Comparison of ENCODE assay signal across 22 cellular contexts in the genomic region with DNA sequence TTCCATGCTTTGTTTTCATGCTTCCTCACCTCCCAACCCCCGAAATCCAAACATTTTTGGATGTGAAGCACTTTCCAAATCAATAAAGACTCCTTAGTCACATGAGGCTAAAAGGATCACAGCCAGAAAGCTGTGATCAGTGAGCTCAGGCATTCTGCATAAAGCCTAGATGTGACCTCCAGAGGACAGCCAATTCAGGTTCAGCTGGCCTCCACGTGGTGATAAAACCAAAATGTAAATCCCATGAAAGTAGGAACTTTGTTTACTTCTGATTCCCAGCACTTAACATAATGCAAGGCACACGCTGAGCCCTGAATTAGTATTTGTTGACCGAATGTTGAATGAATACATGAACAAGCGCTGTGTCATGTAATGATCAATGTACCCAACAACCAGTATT.
DNase-seq lines count a peak whose midpoint lies in the region; ATAC-seq, FAIRE-seq and TF ChIP-seq lines count a peak whose summit lies in the region.
"Had no signal": no experiment of that assay in that cellular context is flagged by ENCODE, and none has a peak within 500 bp of the region (broad histone marks: within the 10 kb centered on the region; RNA-seq: fewer than 3 reads in every experiment).

No MANE protein-coding gene starts in this region.

- H3K4me2 ChIP-seq in H9 (ENCODE audit: insufficient read depth, insufficient read length, low read length) (no peak overlapping the region), GM12878 (ENCODE audit: control insufficient read depth, insufficient read depth) (no peak overlapping the region)

- H3K9me3 ChIP-seq in H9 (ENCODE audit: control insufficient read depth, low read depth, low read length) (no peaks in the 10 kb centered on the region), GM12878 (replicated peaks; ENCODE audit: control insufficient read depth, insufficient read depth, low read length) (no peaks in the 10 kb centered on the region), iPS-20b (ENCODE audit: insufficient read depth, low read depth, low read length) (no peaks in the 10 kb centered on the region)
- H3K9me3 ChIP-seq: HAP-1 had no signal

- TF ChIP-seq EP300 in GM12878 (IDR thresholded peaks at IDR 0.05; ENCODE audit: borderline replicate concordance in 1 of 2, control insufficient read depth in 1 of 2, low read depth in 2 of 2, low read length in 2 of 2): no peak

- H3K36me3 Mint-ChIP-seq in H9 (ENCODE audit: insufficient read depth in 1 of 3, low read depth in 3 of 3): no peaks in the 10 kb centered on the region
- H3K36me3 Mint-ChIP-seq in natural killer cell treated with Interleukin-12 subunit alpha and Interleukin-12 subunit beta and Interleukin-15 and Interleukin-18, amount 100 ng/mL, for 72 hours: peaks cover 23% of the 10 kb centered on the region
- H3K36me3 Mint-ChIP-seq: IgD-negative memory B cell had no signal

- ATAC-seq in GM12878: peak; percentile 40; the same call in 2 of the 3 replicates
- no peak for ATAC-seq in GM19463 (IDR thresholded peaks at IDR 0.05; ENCODE audit: unreplicated experiment)
- ATAC-seq in natural killer cell treated with Interleukin-12 subunit alpha and Interleukin-12 subunit beta and Interleukin-15 and Interleukin-18, amount 100 ng/mL, for 72 hours: no peak

- H3K27ac ChIP-seq in H9 (ENCODE audit: insufficient read length, low read depth, low read length) (no peak overlapping the region), GM12878 (ENCODE audit: control insufficient read depth, insufficient read depth) (no peak overlapping the region), iPS-20b (ENCODE audit: low read length) (no peak overlapping the region)
- H3K27ac ChIP-seq: GM23248 had no signal

- no peak overlapping the region for H3K4me3 Mint-ChIP-seq in H9
- H3K4me3 Mint-ChIP-seq in natural killer cell treated with Interleukin-12 subunit alpha and Interleukin-12 subunit beta and Interleukin-15 and Interleukin-18, amount 100 ng/mL, for 72 hours: no peak overlapping the region
- H3K4me3 Mint-ChIP-seq: B cell; CD4-positive, alpha-beta T cell; IgD-negative memory B cell had no signal

- H3K56ac ChIP-seq in H9 (ENCODE audit: insufficient read length, low read depth, low read length): no peak overlapping the region

- H3K23me2 ChIP-seq in H9 (ENCODE audit: insufficient read length, low read depth, low read length, poor library complexity, severe bottlenecking): no peaks in the 10 kb centered on the region

- CTCF ChIA-PET in GM12878 (lab: Yijun Ruan, JAX): interaction anchor here (0.7 to 2.9 kb wide), 5 partner anchors 10 to 503 kb away, joined by 3 to 14 read pairs (median 3); no protein-coding TSS in a partner anchor

- no peaks in the 10 kb centered on the region for H3K27me3 Mint-ChIP-seq in H9 (ENCODE audit: low read depth)
- peaks cover 0 to 7% of the 10 kb centered on the region in 2 donors for H3K27me3 Mint-ChIP-seq in natural killer cell treated with Interleukin-12 subunit alpha and Interleukin-12 subunit beta and Interleukin-15 and Interleukin-18, amount 100 ng/mL, for 72 hours
- H3K27me3 Mint-ChIP-seq: CD4-positive, alpha-beta T cell had no signal

- RAD21 ChIA-PET in GM12878 (lab: Charles Lee; ENCODE audit: unreplicated experiment): interaction anchor here (0.5 to 1.8 kb wide), 2 partner anchors 8 to 246 kb away, joined by 3 to 5 read pairs; no protein-coding TSS in a partner anchor

- no peak overlapping the region for H2AK5ac ChIP-seq in H9 (ENCODE audit: insufficient read length, low read length)

- no peak overlapping the region for H3K18ac ChIP-seq in H9 (ENCODE audit: insufficient read length, low read depth, low read length)

- no peak overlapping the region for H3K14ac ChIP-seq in H9 (ENCODE audit: insufficient read depth, low read length)

- H3K9ac ChIP-seq in H9 (ENCODE audit: extremely low read depth, insufficient read length, low read length) (no peak overlapping the region), GM12878 (ENCODE audit: control insufficient read depth, insufficient read depth, low read length) (no peak overlapping the region), iPS-20b (ENCODE audit: low read depth, low read length) (no peak overlapping the region)
- H3K9ac ChIP-seq: GM23248 had no signal

- no peak overlapping the region for H2BK20ac ChIP-seq in H9 (ENCODE audit: low read depth, low read length, poor library complexity, severe bottlenecking)

- no peak overlapping the region for H2BK120ac ChIP-seq in H9 (ENCODE audit: low read depth, low read length, poor library complexity, severe bottlenecking)

- no peak overlapping the region for H4K5ac ChIP-seq in H9 (ENCODE audit: insufficient read length, low read depth, low read length)

- TF ChIP-seq RAD21 in GM12878 (IDR thresholded peaks at IDR 0.05; ENCODE audit: insufficient read depth, low read depth, low read length): no peak

- H3K36me3 ChIP-seq in GM12878 (ENCODE audit: control insufficient read depth in 2 of 2, insufficient read depth in 2 of 2, low read length in 1 of 2): no peaks in the 10 kb centered on the region
- no peaks in the 10 kb centered on the region for H3K36me3 ChIP-seq in iPS-20b (ENCODE audit: insufficient read depth, low read depth, low read length)
- H3K36me3 ChIP-seq: HAP-1 had no signal

- no peak overlapping the region for H3T11ph ChIP-seq in H9 (ENCODE audit: low read length)

- H4K8ac ChIP-seq in H9 (replicated peaks; ENCODE audit: insufficient read length, low read depth, low read length): no peak overlapping the region

- H3K79me2 ChIP-seq in H9 (ENCODE audit: insufficient read depth, low read length) (no peaks in the 10 kb centered on the region), GM12878 (ENCODE audit: control insufficient read depth, insufficient read depth, low read length) (no peaks in the 10 kb centered on the region)

- H4K20me1 ChIP-seq in H9 (ENCODE audit: control insufficient read depth, insufficient read depth, insufficient read length) (no peaks in the 10 kb centered on the region), GM12878 (ENCODE audit: control insufficient read depth, insufficient read depth) (no peaks in the 10 kb centered on the region)

- whole genome bisulfite sequencing in H9 (ENCODE audit: extremely low coverage, insufficient read length, low lambda C conversion rate): no CpG with 5 or more reads among the region's 5 CpGs
- 25% methylated on average over 5 of the region's 5 CpGs for WGBS in GM12878 (ENCODE audit: insufficient coverage, insufficient replicate concordance, low lambda C conversion rate, missing lambda C conversion rate)

- H2BK12ac ChIP-seq in H9 (ENCODE audit: insufficient read length, low read depth, low read length): no peak overlapping the region

- FAIRE-seq in GM12878 (lab: Jason Lieb, UNC): no peak
- FAIRE-seq: A204.1, D721Med, G401.6, GM12892, GM19239 had no signal

- POLR2A ChIA-PET in GM12878 (lab: Charles Lee): interaction anchor here (0.7 to 1.0 kb wide), 2 partner anchors 11 to 13 kb away, joined by 3 read pairs; no protein-coding TSS in a partner anchor

- no peak for DNase-seq in H9
- peak; percentile 44 for DNase-seq in NCI-H748 (lab: John Stamatoyannopoulos, UW; ENCODE audit: unreplicated experiment)
- no peak for DNase-seq in GM12878 (ENCODE audit: low read depth, low spot score)
- DNase-seq in central memory CD4-positive, alpha-beta T cell: no peak
- no peak for DNase-seq in amniotic stem cell (lab: John Stamatoyannopoulos, UW)
- no peak for DNase-seq in natural killer cell treated with Interleukin-12 subunit alpha and Interleukin-12 subunit beta and Interleukin-15 and Interleukin-18, amount 100 ng/mL, for 72 hours (ENCODE audit: low spot score)
- DNase-seq: C1 segment of cervical spinal cord; CD4-positive, alpha-beta T cell; DMS153; DMS79 treated with DMSO at 0.1 percent for 48 hours; EL; GM23248 had no signal

- peak overlapping the region in 2 of 3 experiments; percentile 37 to 90; a peak in 3 of 7 replicates for H3K27ac Mint-ChIP-seq in H9
- H3K27ac Mint-ChIP-seq in natural killer cell treated with Interleukin-12 subunit alpha and Interleukin-12 subunit beta and Interleukin-15 and Interleukin-18, amount 100 ng/mL, for 72 hours: no peak overlapping the region
- H3K27ac Mint-ChIP-seq: B cell; CD4-positive, alpha-beta T cell; IgD-negative memory B cell had no signal

- H2AFZ ChIP-seq in H9 (ENCODE audit: low read length) (no peak overlapping the region), GM12878 (ENCODE audit: control insufficient read depth, low read depth, low read length) (no peak overlapping the region)
- H2AFZ ChIP-seq: GM23248 had no signal

- no peak overlapping the region for H2BK15ac ChIP-seq in H9 (ENCODE audit: low read depth, low read length)

- intact Hi-C loops in GM12878 (cut with micrococcal nuclease; ENCODE audit: unreplicated experiment): no loop called here

- no TSS peak for BruUV-seq in GM12878 (replicated peaks; lab: Mats Ljungman, UMichigan)

- TF ChIP-seq POLR2A in GM12878 (IDR thresholded peaks at IDR 0.05; ENCODE audit: low read depth, low read length): no peak

- no peaks in the 10 kb centered on the region for H3K9me3 Mint-ChIP-seq in H9
- peaks cover 9% of the 10 kb centered on the region for H3K9me3 Mint-ChIP-seq in natural killer cell treated with Interleukin-12 subunit alpha and Interleukin-12 subunit beta and Interleukin-15 and Interleukin-18, amount 100 ng/mL, for 72 hours
- H3K9me3 Mint-ChIP-seq: CD4-positive, alpha-beta T cell; IgD-negative memory B cell had no signal

- H3K4ac ChIP-seq in H9 (ENCODE audit: low read depth, low read length): no peak overlapping the region

- no peaks in the 10 kb centered on the region for H3K79me1 ChIP-seq in H9 (ENCODE audit: insufficient read depth, low read depth, low read length, poor library complexity, severe bottlenecking)

- SMC1A ChIA-PET in GM12878 (lab: Charles Lee; ENCODE audit: uncharacterized antibody, unreplicated experiment): interaction anchor here (0.7 to 3.3 kb wide), 9 partner anchors 10 to 357 kb away, joined by 3 to 25 read pairs (median 4); no protein-coding TSS in a partner anchor

- peaks cover 16 to 25% of the 10 kb centered on the region in 2 experiments for H3K4me1 Mint-ChIP-seq in H9
- H3K4me1 Mint-ChIP-seq in natural killer cell treated with Interleukin-12 subunit alpha and Interleukin-12 subunit beta and Interleukin-15 and Interleukin-18, amount 100 ng/mL, for 72 hours (ENCODE audit: low read depth in 2 of 2): peaks cover 7 to 34% of the 10 kb centered on the region in 2 donors
- H3K4me1 Mint-ChIP-seq: B cell, IgD-negative memory B cell had no signal

- in situ Hi-C loops in GM12878 (cut with MboI): no loop called here

- no peak overlapping the region for H3K23ac ChIP-seq in H9 (ENCODE audit: insufficient read length, low read depth, low read length)

- H3K27me3 ChIP-seq in H9 (ENCODE audit: insufficient read depth, low read length) (no peaks in the 10 kb centered on the region), GM12878 (replicated peaks in 1 of 2; ENCODE audit: control insufficient read depth in 2 of 2, insufficient read depth in 2 of 2, low read length in 1 of 2) (no peaks in the 10 kb centered on the region), iPS-20b (ENCODE audit: insufficient read depth, low read length) (no peaks in the 10 kb centered on the region)

- TF ChIP-seq CTCF in H9 (conservative IDR thresholded peaks at IDR 0.05): no peak
- TF ChIP-seq CTCF in GM12878 (IDR thresholded peaks at IDR 0.05 in 2 of 3, conservative IDR thresholded peaks at IDR 0.05 in 1 of 3; ENCODE audit: control insufficient read depth in 2 of 3, extremely low read depth in 1 of 3, insufficient read depth in 1 of 3, low read depth in 3 of 3, low read length in 3 of 3): no peak

- no peak overlapping the region for H2BK5ac ChIP-seq in H9 (ENCODE audit: insufficient read length, low read length)

- H3K4me3 ChIP-seq in GM12878 (no peak overlapping the region), iPS-20b (ENCODE audit: low read length) (peak overlapping the region; percentile 14; the same call in 1 of the 2 replicates)
- H3K4me3 ChIP-seq: GM23248, HAP-1 had no signal

- H4K91ac ChIP-seq in H9 (ENCODE audit: insufficient read length, low read depth, low read length): no peak overlapping the region

- H3K4me1 ChIP-seq in H9 (ENCODE audit: insufficient read depth, low read length): peaks cover 2% of the 10 kb centered on the region; the same call in 1 of the 2 replicates
- no peaks in the 10 kb centered on the region for H3K4me1 ChIP-seq in GM12878 (ENCODE audit: control insufficient read depth, insufficient read depth, low read length)
- peaks cover 12% of the 10 kb centered on the region for H3K4me1 ChIP-seq in iPS-20b (ENCODE audit: insufficient read depth, low read length)
- H3K4me1 ChIP-seq: HAP-1 had no signal

Comparison
In these comparisons a context has a peak if more than half of its experiments do, and no peak if none do; other contexts are left out.
1. H3K27ac Mint-ChIP-seq: peak in H9 (2 of 3); none in natural killer cell treated with Interleukin-12 subunit alpha and Interleukin-12 subunit beta and Interleukin-15 and Interleukin-18, amount 100 ng/mL, for 72 hours (0 of 2).